21 cellular contexts compared by ENCODE assay signal in the genomic region with DNA sequence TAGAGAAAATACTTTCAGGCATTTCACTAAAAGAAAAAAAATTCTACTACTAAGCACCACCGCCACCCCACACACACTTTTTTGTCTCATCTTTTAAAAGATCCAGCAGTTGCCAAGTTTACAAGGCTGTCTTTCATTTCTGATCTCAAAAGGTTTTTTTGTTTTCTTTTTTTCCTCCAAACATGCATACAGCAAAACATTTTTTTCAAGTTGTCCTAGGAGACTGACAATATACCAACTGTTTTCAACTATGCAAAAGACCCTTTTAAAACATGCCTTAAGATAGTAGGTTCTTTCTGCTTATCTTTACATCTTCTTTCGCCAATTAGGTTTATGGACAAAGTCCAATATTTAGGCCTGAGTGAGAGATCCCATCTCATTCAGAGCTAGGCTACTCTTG.
DNase-seq lines count a peak whose midpoint lies in the region; ATAC-seq, FAIRE-seq and TF ChIP-seq lines count a peak whose summit lies in the region.
"Had no signal": no experiment of that assay in that cellular context is flagged by ENCODE, and none has a peak within 500 bp of the region (broad histone marks: within the 10 kb centered on the region; RNA-seq: fewer than 3 reads in every experiment).

No MANE protein-coding gene starts in this region.

- H3K4me2 ChIP-seq in smooth muscle cell (no peak overlapping the region), HepG2 (ENCODE audit: low read depth, low read length) (no peak overlapping the region)
- H3K4me2 ChIP-seq: BLaER1, GM23338 had no signal

- peaks cover 2 to 11% of the 10 kb centered on the region in 2 donors for H3K27me3 Mint-ChIP-seq in CD8-positive, alpha-beta memory T cell
- H3K27me3 Mint-ChIP-seq: B cell had no signal

- no peaks in the 10 kb centered on the region for H3K4me1 Mint-ChIP-seq in CD8-positive, alpha-beta memory T cell
- H3K4me1 Mint-ChIP-seq: B cell; CD4-positive, CD25-positive, alpha-beta regulatory T cell had no signal

- no peak overlapping the region for H3K27ac Mint-ChIP-seq in CD8-positive, alpha-beta memory T cell
- H3K27ac Mint-ChIP-seq: B cell; CD4-positive, CD25-positive, alpha-beta regulatory T cell; CD8-positive, alpha-beta T cell; GM23338; H9 had no signal

- no peak for FAIRE-seq in HepG2 (lab: Jason Lieb, UNC)
- FAIRE-seq: GM12891, GM18507 had no signal

- in situ Hi-C loops in HepG2 (cut with HindIII; ENCODE audit: extremely low pct_ligation_motif_present, low pct_unique_long_range_greater_than_20kb), result no loop called here

- peak; percentile 37 for DNase-seq in RPMI7951 (ENCODE audit: low read depth)
- peak; percentile 96 for DNase-seq in foreskin melanocyte
- DNase-seq in smooth muscle cell (lab: John Stamatoyannopoulos, UW; ENCODE audit: unreplicated experiment), result no peak
- DNase-seq in CD8-positive, alpha-beta memory T cell, result no peak
- DNase-seq in cerebellum (ENCODE audit: low spot score), result no peak
- DNase-seq in HepG2 (ENCODE audit: low spot score), result no peak
- DNase-seq: Calu3; CD4-positive, CD25-positive, alpha-beta regulatory T cell; CD8-positive, alpha-beta T cell; COR-L47; DMS53; DMS79 treated with DMSO at 0.1 percent for 48 hours; GF-D8; H9 had no signal

- no peak for TF ChIP-seq CTCF in smooth muscle cell (IDR thresholded peaks at IDR 0.05; ENCODE audit: borderline replicate concordance, insufficient read depth, poor library complexity, severe bottlenecking)
- TF ChIP-seq CTCF in HepG2 (CRISPR knock-in tag; IDR thresholded peaks at IDR 0.05), result no peak

- H3K79me2 ChIP-seq in smooth muscle cell (ENCODE audit: low read depth), result no peaks in the 10 kb centered on the region
- no peaks in the 10 kb centered on the region for H3K79me2 ChIP-seq in HepG2 (ENCODE audit: insufficient read depth, low read length)

- H3K4me3 ChIP-seq in smooth muscle cell, result no peak overlapping the region
- no peak overlapping the region for H3K4me3 ChIP-seq in CD8-positive, alpha-beta memory T cell (ENCODE audit: low read length)
- H3K4me3 ChIP-seq in HepG2 (replicated peaks in 1 of 3; ENCODE audit: insufficient read depth in 1 of 3, low read depth in 2 of 3, low read length in 3 of 3), result no peak overlapping the region
- H3K4me3 ChIP-seq: BLaER1, GM23338 had no signal

- no peak for TF ChIP-seq RAD21 in HepG2 (CRISPR knock-in tag; IDR thresholded peaks at IDR 0.05)

- no peaks in the 10 kb centered on the region for H3K4me1 ChIP-seq in smooth muscle cell (ENCODE audit: low read depth)
- no peaks in the 10 kb centered on the region for H3K4me1 ChIP-seq in CD8-positive, alpha-beta memory T cell (ENCODE audit: insufficient read depth, low read length)
- H3K4me1 ChIP-seq in HepG2 (ENCODE audit: insufficient read depth, low read length), result peaks cover 12% of the 10 kb centered on the region
- H3K4me1 ChIP-seq: BLaER1 had no signal

- H3F3A ChIP-seq in smooth muscle cell (ENCODE audit: low read depth), result no peaks in the 10 kb centered on the region

- H3K27me3 ChIP-seq in smooth muscle cell (ENCODE audit: low read depth), result no peaks in the 10 kb centered on the region
- H3K27me3 ChIP-seq in CD8-positive, alpha-beta memory T cell (ENCODE audit: insufficient read depth, low read length, poor library complexity, severe bottlenecking), result no peaks in the 10 kb centered on the region
- no peaks in the 10 kb centered on the region; a peak in 1 of 5 replicates for H3K27me3 ChIP-seq in HepG2 (ENCODE audit: control insufficient read depth in 1 of 2, insufficient read depth in 2 of 2, low read length in 2 of 2)
- H3K27me3 ChIP-seq: BLaER1 had no signal

- H2AFZ ChIP-seq in smooth muscle cell (ENCODE audit: low read depth) (peak overlapping the region; percentile 53), HepG2 (ENCODE audit: low read length) (no peak overlapping the region)

- TF ChIP-seq EP300 in HepG2 (IDR thresholded peaks at IDR 0.05; ENCODE audit: low read depth in 2 of 2, low read length in 2 of 2), result no peak
- TF ChIP-seq EP300 in HepG2 (CRISPR knock-in tag; IDR thresholded peaks at IDR 0.05; ENCODE audit: borderline replicate concordance), result no peak

- BruUV-seq in HepG2 (replicated peaks; lab: Mats Ljungman, UMichigan), result no TSS peak

- H3K9me3 ChIP-seq in smooth muscle cell (replicated peaks; ENCODE audit: low read depth), result no peaks in the 10 kb centered on the region
- H3K9me3 ChIP-seq in CD8-positive, alpha-beta memory T cell (ENCODE audit: low read length), result no peaks in the 10 kb centered on the region
- H3K9me3 ChIP-seq in HepG2 (ENCODE audit: low read length), result no peaks in the 10 kb centered on the region
- H3K9me3 ChIP-seq: BLaER1 had no signal

- no peaks in the 10 kb centered on the region for H4K20me1 ChIP-seq in smooth muscle cell (ENCODE audit: low read depth)
- H4K20me1 ChIP-seq in HepG2 (ENCODE audit: insufficient read depth, low read length), result no peaks in the 10 kb centered on the region
- H4K20me1 ChIP-seq: BLaER1 had no signal

- intact Hi-C loops in HepG2 (cut with micrococcal nuclease; ENCODE audit: unreplicated experiment), result no loop called here

- WGBS in smooth muscle cell (ENCODE audit: low lambda C conversion rate), result 97% methylated on average over 2 of the region's 2 CpGs
- 35% methylated on average over 2 of the region's 2 CpGs for WGBS in HepG2 (ENCODE audit: low lambda C conversion rate)

- no peak overlapping the region for H3K4me3 Mint-ChIP-seq in CD8-positive, alpha-beta memory T cell
- H3K4me3 Mint-ChIP-seq: B cell; CD4-positive, CD25-positive, alpha-beta regulatory T cell; CD8-positive, alpha-beta T cell; GM23338; H9 had no signal

- no peaks in the 10 kb centered on the region for H3K36me3 Mint-ChIP-seq in CD8-positive, alpha-beta memory T cell
- H3K36me3 Mint-ChIP-seq: CD4-positive, CD25-positive, alpha-beta regulatory T cell; CD8-positive, alpha-beta T cell had no signal

- H3K9me3 Mint-ChIP-seq in CD8-positive, alpha-beta memory T cell, result no peaks in the 10 kb centered on the region
- H3K9me3 Mint-ChIP-seq: CD8-positive, alpha-beta T cell; GM23338; H9 had no signal

- no peak overlapping the region for H3K9ac ChIP-seq in smooth muscle cell (ENCODE audit: low read depth)
- no peak overlapping the region for H3K9ac ChIP-seq in HepG2 (ENCODE audit: insufficient read depth, low read depth, low read length)
- H3K9ac ChIP-seq: BLaER1 had no signal

- POLR2A ChIA-PET in CD8-positive, alpha-beta memory T cell (lab: Charles Lee), result no interaction called here
- POLR2A ChIA-PET in HepG2 (lab: Yijun Ruan, JAX), result no interaction called here

- H3K36me3 ChIP-seq in smooth muscle cell (ENCODE audit: low read depth), result no peaks in the 10 kb centered on the region
- H3K36me3 ChIP-seq in CD8-positive, alpha-beta memory T cell (ENCODE audit: insufficient read depth, low read length), result no peaks in the 10 kb centered on the region
- H3K36me3 ChIP-seq in HepG2 (replicated peaks in 1 of 2; ENCODE audit: control insufficient read depth in 1 of 2, insufficient read depth in 2 of 2, low read length in 2 of 2), result no peaks in the 10 kb centered on the region
- H3K36me3 ChIP-seq: BLaER1 had no signal

- TF ChIP-seq POLR2A in HepG2 (IDR thresholded peaks at IDR 0.05; ENCODE audit: insufficient read depth in 1 of 2, low read depth in 2 of 2, low read length in 2 of 2), result no peak

- ATAC-seq in HepG2, result no peak
- ATAC-seq: CD8-positive, alpha-beta T cell; GM23338; HCT116 had no signal

- H3K27ac ChIP-seq in smooth muscle cell (ENCODE audit: low read depth) (no peak overlapping the region), HepG2 (ENCODE audit: extremely low read length, insufficient read depth, low read length) (no peak overlapping the region)
- no peak overlapping the region for H3K27ac ChIP-seq in CD8-positive, alpha-beta memory T cell (ENCODE audit: low read depth, low read length)
- H3K27ac ChIP-seq: BLaER1, C4-2B had no signal

- CTCF ChIA-PET in CD8-positive, alpha-beta memory T cell (lab: Charles Lee), result no interaction called here
- CTCF ChIA-PET in HepG2 (lab: Yijun Ruan, JAX; ENCODE audit: low intra/inter-chr PET ratio, low total read pairs), result no interaction called here

TF ChIP-seq in HepG2, 621 proteins besides CTCF, POLR2A, EP300 and RAD21:
- TF ChIP-seq SP2 (CRISPR knock-in tag; IDR thresholded peaks at IDR 0.05), result no peak
- TF ChIP-seq ZNF530 (CRISPR knock-in tag; IDR thresholded peaks at IDR 0.05; ENCODE audit: low read depth), result no peak
- TF ChIP-seq ARHGAP35 (CRISPR knock-in tag; IDR thresholded peaks at IDR 0.05; ENCODE audit: borderline replicate concordance), result no peak
- TF ChIP-seq, protein P1, sequence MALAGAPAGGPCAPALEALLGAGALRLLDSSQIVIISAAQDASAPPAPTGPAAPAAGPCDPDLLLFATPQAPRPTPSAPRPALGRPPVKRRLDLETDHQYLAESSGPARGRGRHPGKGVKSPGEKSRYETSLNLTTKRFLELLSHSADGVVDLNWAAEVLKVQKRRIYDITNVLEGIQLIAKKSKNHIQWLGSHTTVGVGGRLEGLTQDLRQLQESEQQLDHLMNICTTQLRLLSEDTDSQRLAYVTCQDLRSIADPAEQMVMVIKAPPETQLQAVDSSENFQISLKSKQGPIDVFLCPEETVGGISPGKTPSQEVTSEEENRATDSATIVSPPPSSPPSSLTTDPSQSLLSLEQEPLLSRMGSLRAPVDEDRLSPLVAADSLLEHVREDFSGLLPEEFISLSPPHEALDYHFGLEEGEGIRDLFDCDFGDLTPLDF (CRISPR knock-in tag; IDR thresholded peaks at IDR 0.05), result no peak
- no peak for TF ChIP-seq ZNF34 (CRISPR knock-in tag; IDR thresholded peaks at IDR 0.05; ENCODE audit: borderline replicate concordance)
- TF ChIP-seq, protein P2, sequence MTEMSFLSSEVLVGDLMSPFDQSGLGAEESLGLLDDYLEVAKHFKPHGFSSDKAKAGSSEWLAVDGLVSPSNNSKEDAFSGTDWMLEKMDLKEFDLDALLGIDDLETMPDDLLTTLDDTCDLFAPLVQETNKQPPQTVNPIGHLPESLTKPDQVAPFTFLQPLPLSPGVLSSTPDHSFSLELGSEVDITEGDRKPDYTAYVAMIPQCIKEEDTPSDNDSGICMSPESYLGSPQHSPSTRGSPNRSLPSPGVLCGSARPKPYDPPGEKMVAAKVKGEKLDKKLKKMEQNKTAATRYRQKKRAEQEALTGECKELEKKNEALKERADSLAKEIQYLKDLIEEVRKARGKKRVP (CRISPR knock-in tag; IDR thresholded peaks at IDR 0.05), result no peak
- TF ChIP-seq TAF15 (IDR thresholded peaks at IDR 0.05; ENCODE audit: low read depth, low read length, poor library complexity, severe bottlenecking), result no peak
TF ChIP-seq in HepG2: peak in this region for 0.

Comparison
In these comparisons a context has a peak if more than half of its experiments do, and no peak if none do; other contexts are left out.
1. DNase-seq: peak in RPMI7951 (single experiment) and foreskin melanocyte (single experiment); none in smooth muscle cell (single experiment), CD8-positive, alpha-beta memory T cell (0 of 5), cerebellum (single experiment) and HepG2 (single experiment).